In genomic region chr11:68445531-68446035, GRCh38 we compare ENCODE assay signal across 18 cellular contexts.
"Had no signal": no experiment of that assay in that cellular context is flagged by ENCODE, and none has a peak within 500 bp of the region (broad histone marks: within the 10 kb centered on the region; RNA-seq: fewer than 3 reads in every experiment).

No MANE protein-coding gene starts in this region.

- H3K36me3 ChIP-seq: ovary had no signal

- H3K36me3 Mint-ChIP-seq: immature natural killer cell had no signal

- DNase-seq: cortex of kidney; dorsolateral prefrontal cortex; effector CD8-positive, alpha-beta T cell; glutamatergic neuron; immature natural killer cell; left colon; left ventricle myocardium superior; naive thymus-derived CD4-positive, alpha-beta T cell; nephron progenitor cell; nucleus accumbens; ovary; stimulated activated CD4-positive, alpha-beta T cell treated with anti-CD3 and anti-CD28 coated beads, Interleukin-2, amount 100 ng/mL, for 48 hours; stimulated activated naive CD8-positive, alpha-beta T cell treated with anti-CD3 and anti-CD28 coated beads, Interleukin-15, Interleukin-2, amounts not matched to agents 100 U/mL and 50 U/mL, for 24 hours; thyroid gland had no signal

- H3K9me3 Mint-ChIP-seq: immature natural killer cell, nephron progenitor cell, type B pancreatic cell had no signal

- H3K27ac ChIP-seq: dorsolateral prefrontal cortex, ovary, right atrium auricular region, suprapubic skin, thyroid gland had no signal

- H3K27me3 Mint-ChIP-seq: naive thymus-derived CD4-positive, alpha-beta T cell; type B pancreatic cell had no signal

- H3K4me3 ChIP-seq: dorsolateral prefrontal cortex, gastroesophageal sphincter, ovary, right atrium auricular region, suprapubic skin, thyroid gland had no signal

- H3K27ac Mint-ChIP-seq: immature natural killer cell, type B pancreatic cell had no signal

- H3K4me3 Mint-ChIP-seq: immature natural killer cell; naive thymus-derived CD4-positive, alpha-beta T cell; nephron progenitor cell; type B pancreatic cell had no signal

- H3K27me3 ChIP-seq: dorsolateral prefrontal cortex, gastroesophageal sphincter, ovary, right atrium auricular region, suprapubic skin, thyroid gland had no signal

- H3K4me1 ChIP-seq: right atrium auricular region, suprapubic skin had no signal

- ATAC-seq: gastroesophageal sphincter; naive thymus-derived CD4-positive, alpha-beta T cell; stimulated activated naive CD8-positive, alpha-beta T cell treated with anti-CD3 and anti-CD28 coated beads, Interleukin-15, Interleukin-2, amounts not matched to agents 100 U/mL and 50 U/mL, for 24 hours had no signal

- H3K9me3 ChIP-seq: gastroesophageal sphincter, ovary, right atrium auricular region, suprapubic skin, thyroid gland had no signal
